Comparison of ENCODE assay signal across 7 cellular contexts in genomic region chr7:106234425-106234824, GRCh38.
"Had no signal": no experiment of that assay in that cellular context is flagged by ENCODE, and none has a peak within 500 bp of the region (broad histone marks: within the 10 kb centered on the region; RNA-seq: fewer than 3 reads in every experiment).

No MANE protein-coding gene starts in this region.

- DNase-seq: H9, HCEC 1CT, KBM-7 had no signal

- H3K4me1 Mint-ChIP-seq: GM23338, H9 had no signal

- FAIRE-seq: H1, H54, HTR-8/SVneo had no signal

- H3K27ac Mint-ChIP-seq: GM23338, H9 had no signal

- ATAC-seq: GM23338 had no signal

- H2AFZ ChIP-seq: GM23338 had no signal

- H3K4me2 ChIP-seq: GM23338 had no signal

- H3K4me3 ChIP-seq: GM23338 had no signal

- H3K4me3 Mint-ChIP-seq: GM23338, H9 had no signal
